ENCODE assay signal across 9 cellular contexts in the genomic region with DNA sequence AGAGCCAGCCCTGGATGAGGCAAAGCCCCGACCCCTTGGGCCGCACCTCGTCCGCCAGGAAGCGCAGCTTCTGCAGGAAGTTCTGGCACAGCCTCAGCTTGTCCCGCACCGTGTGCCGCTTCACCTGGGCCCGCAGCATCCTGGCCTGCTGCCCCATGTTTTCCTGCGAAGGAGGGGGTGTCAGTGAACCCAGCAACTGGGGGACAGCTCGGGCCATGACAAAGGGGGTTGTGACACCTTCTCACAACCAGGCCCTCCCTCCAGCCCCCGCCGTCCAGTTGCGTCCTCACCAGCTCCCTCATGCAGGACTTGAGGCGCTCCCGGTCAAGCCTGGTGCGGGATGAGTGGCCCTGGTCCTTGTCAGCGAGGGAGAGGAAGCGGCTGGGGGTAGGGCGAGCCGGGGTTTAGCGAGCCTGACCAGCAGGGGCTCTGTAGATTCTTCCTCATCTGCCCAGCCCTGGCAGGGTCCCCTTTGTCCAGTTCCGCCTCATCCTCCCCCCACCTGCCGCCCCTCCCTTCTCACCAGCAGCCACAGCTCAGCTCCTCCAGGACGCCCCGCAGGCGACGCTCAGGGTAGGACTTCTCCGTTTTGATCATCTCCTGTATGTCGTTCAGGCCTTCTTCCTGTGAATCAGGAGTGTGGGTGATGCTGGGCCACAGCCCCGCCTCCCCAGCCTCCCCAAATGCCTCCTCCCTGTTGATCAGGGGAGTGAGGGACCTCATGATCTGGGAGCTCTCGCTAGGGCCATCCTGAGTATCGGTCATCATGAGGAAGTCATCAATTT. TPM values are rescaled to one million over a fixed set of nuclear protein-coding genes. Genes with fewer than 3 reads are reported as not detected.
DNase-seq lines count a peak whose midpoint lies in the region; ATAC-seq and TF ChIP-seq lines count a peak whose summit lies in the region.
"Had no signal": no experiment of that assay in that cellular context is flagged by ENCODE, and none has a peak within 500 bp of the region (broad histone marks: within the 10 kb centered on the region; RNA-seq: fewer than 3 reads in every experiment).

No MANE protein-coding gene starts in this region.

- H3K27me3 ChIP-seq in CD8-positive, alpha-beta T cell (ENCODE audit: insufficient read depth, low read length) = no peaks in the 10 kb centered on the region

- H3K4me1 Mint-ChIP-seq in CD8-positive, alpha-beta T cell (ENCODE audit: low read depth) = peaks cover 3% of the 10 kb centered on the region
- H3K4me1 Mint-ChIP-seq in activated naive CD4-positive, alpha-beta T cell treated with anti-CD3 and anti-CD28 coated beads, Interleukin-2, amount 50 U/mL, for 24 hours = peaks cover 5% of the 10 kb centered on the region
- H3K4me1 Mint-ChIP-seq in natural killer cell = peaks cover 5 to 7% of the 10 kb centered on the region in 2 donors

- H3K4me3 Mint-ChIP-seq in CD8-positive, alpha-beta T cell = peak overlapping the region; percentile 16
- peak overlapping the region; percentile 49 for H3K4me3 Mint-ChIP-seq in activated naive CD4-positive, alpha-beta T cell treated with anti-CD3 and anti-CD28 coated beads, Interleukin-2, amount 50 U/mL, for 24 hours
- H3K4me3 Mint-ChIP-seq in natural killer cell = peak overlapping the region; percentile 68
- H3K4me3 Mint-ChIP-seq: dendritic cell treated with granulocyte-macrophage colony-stimulating factor and Interleukin-4, amounts not matched to agents 40 ng/mL and 50 ng/mL, for 4 days had no signal

- ATAC-seq in CD8-positive, alpha-beta T cell = no peak
- peak in 2 of 3 donors; percentile 24 to 32 for ATAC-seq in natural killer cell

- TF ChIP-seq CTCF in CD8-positive, alpha-beta T cell (IDR thresholded peaks at IDR 0.05) = no peak
- TF ChIP-seq CTCF in natural killer cell (IDR thresholded peaks at IDR 0.05) = no peak

- no peak overlapping the region for H3K27ac ChIP-seq in CD8-positive, alpha-beta T cell (ENCODE audit: low read depth, low read length)

- H3K9me3 Mint-ChIP-seq in CD8-positive, alpha-beta T cell = no peaks in the 10 kb centered on the region
- H3K9me3 Mint-ChIP-seq in activated naive CD4-positive, alpha-beta T cell treated with anti-CD3 and anti-CD28 coated beads, Interleukin-2, amount 50 U/mL, for 24 hours = no peaks in the 10 kb centered on the region
- no peaks in the 10 kb centered on the region for H3K9me3 Mint-ChIP-seq in natural killer cell
- H3K9me3 Mint-ChIP-seq: dendritic cell treated with granulocyte-macrophage colony-stimulating factor and Interleukin-4, amounts not matched to agents 40 ng/mL and 50 ng/mL, for 4 days had no signal

- POLR2A ChIA-PET in CD8-positive, alpha-beta T cell (lab: Charles Lee) = no interaction called here

- no peak overlapping the region for H3K27ac Mint-ChIP-seq in CD8-positive, alpha-beta T cell
- no peak overlapping the region for H3K27ac Mint-ChIP-seq in activated naive CD4-positive, alpha-beta T cell treated with anti-CD3 and anti-CD28 coated beads, Interleukin-2, amount 50 U/mL, for 24 hours
- H3K27ac Mint-ChIP-seq in natural killer cell = peak overlapping the region; percentile 36 to 65
- H3K27ac Mint-ChIP-seq: dendritic cell treated with granulocyte-macrophage colony-stimulating factor and Interleukin-4, amounts not matched to agents 40 ng/mL and 50 ng/mL, for 4 days had no signal

- H3K27me3 Mint-ChIP-seq in CD8-positive, alpha-beta T cell (ENCODE audit: low read depth) = no peaks in the 10 kb centered on the region
- no peaks in the 10 kb centered on the region for H3K27me3 Mint-ChIP-seq in activated naive CD4-positive, alpha-beta T cell treated with anti-CD3 and anti-CD28 coated beads, Interleukin-2, amount 50 U/mL, for 24 hours
- no peaks in the 10 kb centered on the region for H3K27me3 Mint-ChIP-seq in natural killer cell (ENCODE audit: low read depth in 2 of 2)

- H3K36me3 Mint-ChIP-seq in CD8-positive, alpha-beta T cell = no peaks in the 10 kb centered on the region
- no peaks in the 10 kb centered on the region for H3K36me3 Mint-ChIP-seq in activated naive CD4-positive, alpha-beta T cell treated with anti-CD3 and anti-CD28 coated beads, Interleukin-2, amount 50 U/mL, for 24 hours
- no peaks in the 10 kb centered on the region for H3K36me3 Mint-ChIP-seq in natural killer cell

- DNase-seq in CD8-positive, alpha-beta T cell = no peak
- DNase-seq in LHCN-M2 (ENCODE audit: low read depth) (peak; percentile 6), natural killer cell (no peak), NCI-H524 treated with DMSO at 0.1 percent for 48 hours (lab: John Stamatoyannopoulos, UW) (no peak), SW480 (ENCODE audit: low spot score) (no peak), NCI-H187 treated with DMSO at 0.1 percent for 48 hours (lab: John Stamatoyannopoulos, UW) (no peak)
- DNase-seq: RPMI8226 had no signal

- CTCF ChIA-PET in CD8-positive, alpha-beta T cell (lab: Charles Lee) = no interaction called here

- H3K4me1 ChIP-seq in CD8-positive, alpha-beta T cell (ENCODE audit: insufficient read depth, low read length) = no peaks in the 10 kb centered on the region

- H3K9me3 ChIP-seq in CD8-positive, alpha-beta T cell (ENCODE audit: low read length) = no peaks in the 10 kb centered on the region

- no peaks in the 10 kb centered on the region for H3K36me3 ChIP-seq in CD8-positive, alpha-beta T cell (ENCODE audit: insufficient read depth, low read length)

- no peak overlapping the region for H3K4me3 ChIP-seq in CD8-positive, alpha-beta T cell (ENCODE audit: low read depth, low read length)

- intact Hi-C loops in CD8-positive, alpha-beta T cell (cut with DNase I, micrococcal nuclease) = no loop called here
- intact Hi-C loops in natural killer cell (cut with micrococcal nuclease) = no loop called here

RNA-seq across cellular contexts. Expression of gene OTOF, which starts 0.6 kb away (rescaled TPM):
- total RNA-seq in CD8-positive, alpha-beta T cell = under 1 TPM; 0.41 to 0.47 TPM
- total RNA-seq in LHCN-M2 (2014; rRNA removed) = 0.06 and 0.83 TPM in 2 replicates
- polyA plus RNA-seq in LHCN-M2 (2012) = 0.06 TPM
- total RNA-seq in natural killer cell = 1 to 10 TPM in 2 of 3 donors, under 1 TPM in 1; 0.66 to 3.7 (median 1.4) TPM

Comparison
In these comparisons a context has a peak if more than half of its experiments do, and no peak if none do; other contexts are left out.
1. H3K27ac Mint-ChIP-seq: peak in natural killer cell (2 of 2); none in CD8-positive, alpha-beta T cell (single experiment) and activated naive CD4-positive, alpha-beta T cell treated with anti-CD3 and anti-CD28 coated beads, Interleukin-2, amount 50 U/mL, for 24 hours (single experiment).
2. H3K4me3 Mint-ChIP-seq: peak in every context shown above with its lines; median percentile 68 in natural killer cell; 49 in activated naive CD4-positive, alpha-beta T cell treated with anti-CD3 and anti-CD28 coated beads, Interleukin-2, amount 50 U/mL, for 24 hours; 16 in CD8-positive, alpha-beta T cell.